In genomic region chr2:74497777-74498499, GRCh38 we compare ENCODE assay signal across 1 cellular context.
A peak's percentile ranks its signal among the peaks of the same experiment; 100 is the strongest.
TF ChIP-seq lines count a peak whose summit lies in the region.

No MANE protein-coding gene starts in this region.

TF ChIP-seq in WTC11, 78 proteins besides CTCF, POLR2A, EP300 and RAD21 (continued from another document):
- TF ChIP-seq ZNF425 (CRISPR knock-in tag; conservative IDR thresholded peaks at IDR 0.05) (no peak), MLX (CRISPR knock-in tag; IDR thresholded peaks at IDR 0.05) (no peak), ETV6 (CRISPR knock-in tag; IDR thresholded peaks at IDR 0.05) (peak; percentile 67; the same call in 1 of the 2 replicates), ESRRA (CRISPR knock-in tag; IDR thresholded peaks at IDR 0.05; ENCODE audit: borderline replicate concordance) (no peak), ZNF317 (CRISPR knock-in tag; IDR thresholded peaks at IDR 0.05; ENCODE audit: borderline replicate concordance, low read depth) (no peak; the same call in 1 of the 2 replicates), NFE2L1 (CRISPR knock-in tag; IDR thresholded peaks at IDR 0.05) (peak; percentile 80; the same call in 1 of the 2 replicates), PRRX2 (CRISPR knock-in tag; IDR thresholded peaks at IDR 0.05) (no peak), TEAD1 (CRISPR knock-in tag; IDR thresholded peaks at IDR 0.05) (0 out of 2 replicates have a peak, but pooled peaks have one; percentile 60), ZNF396 (CRISPR knock-in tag; IDR thresholded peaks at IDR 0.05; ENCODE audit: borderline replicate concordance) (no peak), AR (CRISPR knock-in tag; IDR thresholded peaks at IDR 0.05) (peak; percentile 47; the same call in 1 of the 2 replicates), EMX1 (CRISPR knock-in tag; IDR thresholded peaks at IDR 0.05) (no peak), CREB1 (CRISPR knock-in tag; IDR thresholded peaks at IDR 0.05) (no peak), MAX (CRISPR knock-in tag; IDR thresholded peaks at IDR 0.05) (peak; percentile 90)
- TF ChIP-seq, protein P1, sequence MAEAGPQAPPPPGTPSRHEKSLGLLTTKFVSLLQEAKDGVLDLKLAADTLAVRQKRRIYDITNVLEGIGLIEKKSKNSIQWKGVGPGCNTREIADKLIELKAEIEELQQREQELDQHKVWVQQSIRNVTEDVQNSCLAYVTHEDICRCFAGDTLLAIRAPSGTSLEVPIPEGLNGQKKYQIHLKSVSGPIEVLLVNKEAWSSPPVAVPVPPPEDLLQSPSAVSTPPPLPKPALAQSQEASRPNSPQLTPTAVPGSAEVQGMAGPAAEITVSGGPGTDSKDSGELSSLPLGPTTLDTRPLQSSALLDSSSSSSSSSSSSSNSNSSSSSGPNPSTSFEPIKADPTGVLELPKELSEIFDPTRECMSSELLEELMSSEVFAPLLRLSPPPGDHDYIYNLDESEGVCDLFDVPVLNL (CRISPR knock-in tag; IDR thresholded peaks at IDR 0.05; ENCODE audit: borderline replicate concordance, low read depth), result 0 out of 2 replicates have a peak, but pooled peaks have one; percentile 36
